ENCODE assay signal across 22 cellular contexts in the genomic region with DNA sequence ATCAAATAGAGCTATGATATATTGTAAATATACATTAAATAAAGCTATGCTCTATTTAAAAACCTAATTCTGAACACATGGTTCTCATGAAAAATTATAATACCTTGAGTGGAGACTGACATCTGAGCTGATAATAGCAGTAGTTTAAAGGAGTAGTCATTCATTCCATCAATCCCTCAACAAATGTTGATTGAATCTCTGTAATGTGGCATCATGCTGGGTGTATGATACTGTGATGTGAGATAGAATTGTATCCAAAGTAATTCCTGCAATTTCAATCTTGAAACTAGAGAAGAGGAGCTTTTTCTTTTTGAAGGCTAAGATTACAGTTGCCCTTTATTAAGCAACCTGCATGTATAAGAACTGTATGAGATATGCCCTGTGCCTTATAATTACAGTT.
"Had no signal": no experiment of that assay in that cellular context is flagged by ENCODE, and none has a peak within 500 bp of the region (broad histone marks: within the 10 kb centered on the region; RNA-seq: fewer than 3 reads in every experiment).

No MANE protein-coding gene starts in this region.

- DNase-seq: colonic mucosa; cortex of kidney; effector CD8-positive, alpha-beta T cell; effector memory CD8-positive, alpha-beta T cell; endodermal cell; erythroblast; esophagus squamous epithelium; foreskin fibroblast; foreskin melanocyte; gastrocnemius medialis; glutamatergic neuron; head of caudate nucleus; heart right ventricle; hippocampal formation; left cardiac atrium; left lung; left ventricle myocardium superior; lower lobe of right lung; mesenchymal stem cell; mucosa of descending colon had no signal

- H3K27ac ChIP-seq: colonic mucosa, epithelial cell of prostate, esophagus squamous epithelium, gastrocnemius medialis, heart right ventricle, left lung, lower lobe of right lung had no signal

- H3K4me3 ChIP-seq: colonic mucosa, esophagus squamous epithelium, gastrocnemius medialis, heart right ventricle, left lung, lower lobe of right lung, mucosa of descending colon had no signal

- H3K9me3 ChIP-seq: colonic mucosa, esophagus squamous epithelium, gastrocnemius medialis, heart right ventricle, left lung, lower lobe of right lung, mucosa of descending colon had no signal

- ATAC-seq: effector memory CD8-positive, alpha-beta T cell; esophagus mucosa; gastrocnemius medialis; heart right ventricle; left cardiac atrium; left lung; left ventricle myocardium superior; lower lobe of right lung; mucosa of descending colon had no signal

- H3K27me3 ChIP-seq: colonic mucosa, esophagus squamous epithelium, gastrocnemius medialis, heart right ventricle, left lung had no signal

- H3K4me1 ChIP-seq: colonic mucosa, esophagus squamous epithelium, left lung, lower lobe of right lung had no signal

- H3K36me3 ChIP-seq: colonic mucosa, esophagus squamous epithelium, gastrocnemius medialis, heart right ventricle, left lung, lower lobe of right lung had no signal
